ENCODE assay signal across 18 cellular contexts in genomic region chr6:36946526-36946925, GRCh38. TPM values are rescaled to one million over a fixed set of nuclear protein-coding genes. Genes with fewer than 3 reads are reported as not detected.
DNase-seq lines count a peak whose midpoint lies in the region; ATAC-seq and TF ChIP-seq lines count a peak whose summit lies in the region.
"Had no signal": no experiment of that assay in that cellular context is flagged by ENCODE, and none has a peak within 500 bp of the region (broad histone marks: within the 10 kb centered on the region; RNA-seq: fewer than 3 reads in every experiment).

No MANE protein-coding gene starts in this region.

- no peak overlapping the region for H3K9ac ChIP-seq in H9 (ENCODE audit: extremely low read depth, insufficient read length, low read length)
- H3K9ac ChIP-seq: KMS-11 had no signal

- H3T11ph ChIP-seq in H9 (ENCODE audit: low read length): no peak overlapping the region

- no peak for TF ChIP-seq CTCF in H9 (conservative IDR thresholded peaks at IDR 0.05)
- no peak for TF ChIP-seq CTCF in spleen (IDR thresholded peaks at IDR 0.05 in 8 of 11, conservative IDR thresholded peaks at IDR 0.05 in 3 of 11)
- TF ChIP-seq CTCF in prostate gland (IDR thresholded peaks at IDR 0.05): no peak

- no peak overlapping the region for H3K4me3 Mint-ChIP-seq in activated CD4-positive, alpha-beta T cell treated with anti-CD3 and anti-CD28 coated beads, Interleukin-2, amount 10 ng/mL, durations not matched to agents 24 days and 14 days
- H3K4me3 Mint-ChIP-seq in H9: no peak overlapping the region
- H3K4me3 Mint-ChIP-seq in activated naive CD8-positive, alpha-beta T cell treated with anti-CD3 and anti-CD28 coated beads, Interleukin-2, amount 10 ng/mL, durations not matched to agents 7 days and 5 days: no peak overlapping the region
- no peak overlapping the region for H3K4me3 Mint-ChIP-seq in stimulated activated naive B cell treated with anti-CD40 and anti-IgM and Interleukin-4, amounts not matched to agents 10 μg/mL and 1 μg/mL and 100 μg/mL, for 72 hours
- H3K4me3 Mint-ChIP-seq: GM23338 had no signal

- no peak overlapping the region for H3K14ac ChIP-seq in H9 (ENCODE audit: insufficient read depth, low read length)

- no peak overlapping the region for H3K27ac ChIP-seq in H9 (ENCODE audit: insufficient read length, low read depth, low read length)
- no peak overlapping the region for H3K27ac ChIP-seq in spleen
- H3K27ac ChIP-seq in prostate gland: no peak overlapping the region
- H3K27ac ChIP-seq: KMS-11 had no signal

- H3K4me1 ChIP-seq in H9 (ENCODE audit: insufficient read depth, low read length) (peaks cover 4% of the 10 kb centered on the region), spleen (peaks cover 0 to 11% (median 0%) of the 10 kb centered on the region in 6 donors), prostate gland (replicated peaks) (no peaks in the 10 kb centered on the region)

- no peak overlapping the region for H2AK5ac ChIP-seq in H9 (ENCODE audit: insufficient read length, low read length)

- intact Hi-C loops in activated CD4-positive, alpha-beta T cell treated with anti-CD3 and anti-CD28 coated beads, Interleukin-2, amount 10 ng/mL, durations not matched to agents 24 days and 14 days (cut with micrococcal nuclease): no loop called here
- intact Hi-C loops in spleen (cut with DNase I; ENCODE audit: low total_unique reads): no loop called here
- intact Hi-C loops in prostate gland (cut with DNase I): no loop called here

- no peak for DNase-seq in activated CD4-positive, alpha-beta T cell treated with anti-CD3 and anti-CD28 coated beads, Interleukin-2, amount 10 ng/mL, durations not matched to agents 24 days and 14 days
- no peak for DNase-seq in activated CD4-positive, alpha-beta T cell treated with anti-CD3 and anti-CD28 coated beads, Interleukin-2, amount 50 U/mL, for 4 hours
- DNase-seq in H9 (peak; percentile 28), spleen (peak; percentile 31), prostate gland (ENCODE audit: low spot score) (no peak)
- no peak for DNase-seq in activated naive CD8-positive, alpha-beta T cell treated with anti-CD3 and anti-CD28 coated beads, Interleukin-2, amount 10 ng/mL, durations not matched to agents 7 days and 5 days
- no peak for DNase-seq in stimulated activated naive B cell treated with anti-CD40 and anti-IgM and Interleukin-4, amounts not matched to agents 10 μg/mL and 1 μg/mL and 100 μg/mL, for 72 hours
- DNase-seq: CD4-positive, alpha-beta memory T cell; NCI-H1092; NCI-H187 treated with DMSO at 0.1 percent for 48 hours; NCI-H510A; SHP77 treated with DMSO at 0.1 percent for 48 hours had no signal

- no peak overlapping the region for H3K23ac ChIP-seq in H9 (ENCODE audit: insufficient read length, low read depth, low read length)

- no peak overlapping the region for H4K8ac ChIP-seq in H9 (replicated peaks; ENCODE audit: insufficient read length, low read depth, low read length)

- no peak overlapping the region for H2BK5ac ChIP-seq in H9 (ENCODE audit: insufficient read length, low read length)

- H2BK120ac ChIP-seq in H9 (ENCODE audit: low read depth, low read length, poor library complexity, severe bottlenecking): no peak overlapping the region

- H3K79me2 ChIP-seq in H9 (ENCODE audit: insufficient read depth, low read length): no peaks in the 10 kb centered on the region

- no peaks in the 10 kb centered on the region for H3K36me3 Mint-ChIP-seq in activated CD4-positive, alpha-beta T cell treated with anti-CD3 and anti-CD28 coated beads, Interleukin-2, amount 10 ng/mL, durations not matched to agents 24 days and 14 days (ENCODE audit: low read depth)
- H3K36me3 Mint-ChIP-seq in H9 (ENCODE audit: insufficient read depth in 1 of 3, low read depth in 3 of 3): 0 out of 7 replicates have a peak, but pooled peaks cover 0 to 2% (median 0%) of the 10 kb centered on the region in 3 experiments
- H3K36me3 Mint-ChIP-seq in activated naive CD8-positive, alpha-beta T cell treated with anti-CD3 and anti-CD28 coated beads, Interleukin-2, amount 10 ng/mL, durations not matched to agents 7 days and 5 days: no peaks in the 10 kb centered on the region
- H3K36me3 Mint-ChIP-seq in stimulated activated naive B cell treated with anti-CD40 and anti-IgM and Interleukin-4, amounts not matched to agents 10 μg/mL and 1 μg/mL and 100 μg/mL, for 72 hours: no peaks in the 10 kb centered on the region
- H3K36me3 Mint-ChIP-seq: CD4-positive, alpha-beta memory T cell had no signal

- POLR2A ChIA-PET in activated naive CD8-positive, alpha-beta T cell treated with anti-CD3 and anti-CD28 coated beads, Interleukin-2, amount 10 ng/mL, durations not matched to agents 7 days and 5 days (lab: Charles Lee): interaction anchor here (2.1 kb wide), 1 partner anchor 39 kb away, joined by 7 read pairs; the partner anchor contains the start of gene MTCH1

- H3K9me3 ChIP-seq in H9 (ENCODE audit: control insufficient read depth, low read depth, low read length) (no peaks in the 10 kb centered on the region), spleen (no peaks in the 10 kb centered on the region), prostate gland (no peaks in the 10 kb centered on the region)

- H2BK15ac ChIP-seq in H9 (ENCODE audit: low read depth, low read length): no peak overlapping the region

- no peak overlapping the region for H3K56ac ChIP-seq in H9 (ENCODE audit: insufficient read length, low read depth, low read length)

- H3K27me3 Mint-ChIP-seq in activated CD4-positive, alpha-beta T cell treated with anti-CD3 and anti-CD28 coated beads, Interleukin-2, amount 10 ng/mL, durations not matched to agents 24 days and 14 days: peaks cover 15% of the 10 kb centered on the region
- H3K27me3 Mint-ChIP-seq in H9 (ENCODE audit: low read depth): peaks cover 2% of the 10 kb centered on the region; the same call in 1 of the 2 replicates
- peaks cover 22% of the 10 kb centered on the region for H3K27me3 Mint-ChIP-seq in activated naive CD8-positive, alpha-beta T cell treated with anti-CD3 and anti-CD28 coated beads, Interleukin-2, amount 10 ng/mL, durations not matched to agents 7 days and 5 days
- no peaks in the 10 kb centered on the region for H3K27me3 Mint-ChIP-seq in stimulated activated naive B cell treated with anti-CD40 and anti-IgM and Interleukin-4, amounts not matched to agents 10 μg/mL and 1 μg/mL and 100 μg/mL, for 72 hours

- no CpG with 5 or more reads among the region's 4 CpGs for WGBS in H9 (ENCODE audit: extremely low coverage, insufficient read length, low lambda C conversion rate)
- 85 to 93% (median 90%) methylated on average over 4 of the region's 4 CpGs for WGBS in spleen, 5 donors
- 82% methylated on average over 4 of the region's 4 CpGs for WGBS in prostate gland

- H2BK20ac ChIP-seq in H9 (ENCODE audit: low read depth, low read length, poor library complexity, severe bottlenecking): no peak overlapping the region

- no peaks in the 10 kb centered on the region for H3K23me2 ChIP-seq in H9 (ENCODE audit: insufficient read length, low read depth, low read length, poor library complexity, severe bottlenecking)

- H3K4ac ChIP-seq in H9 (ENCODE audit: low read depth, low read length): no peak overlapping the region

- H4K5ac ChIP-seq in H9 (ENCODE audit: insufficient read length, low read depth, low read length): no peak overlapping the region

- H3K4me2 ChIP-seq in H9 (ENCODE audit: insufficient read depth, insufficient read length, low read length): no peak overlapping the region
- H3K4me2 ChIP-seq: GM23338, KMS-11 had no signal

- no peak for ATAC-seq in activated naive CD8-positive, alpha-beta T cell treated with anti-CD3 and anti-CD28 coated beads, Interleukin-2, amount 10 ng/mL, durations not matched to agents 7 days and 5 days (ENCODE audit: low read depth)
- no peak for ATAC-seq in stimulated activated naive B cell treated with anti-CD40 and anti-IgM and Interleukin-4, amounts not matched to agents 10 μg/mL and 1 μg/mL and 100 μg/mL, for 72 hours (replicated peaks)
- ATAC-seq in HG03039 (IDR thresholded peaks at IDR 0.05; ENCODE audit: unreplicated experiment): no peak
- ATAC-seq: GM23338, HepG2 had no signal

- H3K18ac ChIP-seq in H9 (ENCODE audit: insufficient read length, low read depth, low read length): no peak overlapping the region

- no peak overlapping the region for H2BK12ac ChIP-seq in H9 (ENCODE audit: insufficient read length, low read depth, low read length)

- H3K27me3 ChIP-seq in H9 (ENCODE audit: insufficient read depth, low read length) (no peaks in the 10 kb centered on the region), spleen (replicated peaks in 1 of 7) (no peaks in the 10 kb centered on the region), prostate gland (replicated peaks; ENCODE audit: insufficient read depth) (no peaks in the 10 kb centered on the region)

- H3K79me1 ChIP-seq in H9 (ENCODE audit: insufficient read depth, low read depth, low read length, poor library complexity, severe bottlenecking): no peaks in the 10 kb centered on the region

- no peak overlapping the region for H2AFZ ChIP-seq in H9 (ENCODE audit: low read length)
- H2AFZ ChIP-seq: GM23338 had no signal

- H4K20me1 ChIP-seq in H9 (ENCODE audit: control insufficient read depth, insufficient read depth, insufficient read length): no peaks in the 10 kb centered on the region

- no peaks in the 10 kb centered on the region for H3K9me3 Mint-ChIP-seq in activated CD4-positive, alpha-beta T cell treated with anti-CD3 and anti-CD28 coated beads, Interleukin-2, amount 10 ng/mL, durations not matched to agents 24 days and 14 days
- H3K9me3 Mint-ChIP-seq in H9: peaks cover 4 to 6% of the 10 kb centered on the region in 2 experiments; a peak in 3 of 5 replicates
- H3K9me3 Mint-ChIP-seq in activated naive CD8-positive, alpha-beta T cell treated with anti-CD3 and anti-CD28 coated beads, Interleukin-2, amount 10 ng/mL, durations not matched to agents 7 days and 5 days: no peaks in the 10 kb centered on the region
- no peaks in the 10 kb centered on the region for H3K9me3 Mint-ChIP-seq in stimulated activated naive B cell treated with anti-CD40 and anti-IgM and Interleukin-4, amounts not matched to agents 10 μg/mL and 1 μg/mL and 100 μg/mL, for 72 hours
- H3K9me3 Mint-ChIP-seq: CD4-positive, alpha-beta memory T cell had no signal

- H3K4me3 ChIP-seq in spleen (no peak overlapping the region), prostate gland (no peak overlapping the region)
- H3K4me3 ChIP-seq: GM23338 had no signal

- no peaks in the 10 kb centered on the region for H3K36me3 ChIP-seq in spleen
- no peaks in the 10 kb centered on the region for H3K36me3 ChIP-seq in prostate gland

- no peak overlapping the region for H4K91ac ChIP-seq in H9 (ENCODE audit: insufficient read length, low read depth, low read length)

- peaks cover 29% of the 10 kb centered on the region for H3K4me1 Mint-ChIP-seq in activated CD4-positive, alpha-beta T cell treated with anti-CD3 and anti-CD28 coated beads, Interleukin-2, amount 10 ng/mL, durations not matched to agents 24 days and 14 days
- H3K4me1 Mint-ChIP-seq in H9: peaks cover 19 to 24% of the 10 kb centered on the region in 2 experiments
- H3K4me1 Mint-ChIP-seq in activated naive CD8-positive, alpha-beta T cell treated with anti-CD3 and anti-CD28 coated beads, Interleukin-2, amount 10 ng/mL, durations not matched to agents 7 days and 5 days: peaks cover 23% of the 10 kb centered on the region
- peaks cover 17 to 21% of the 10 kb centered on the region in 2 donors for H3K4me1 Mint-ChIP-seq in stimulated activated naive B cell treated with anti-CD40 and anti-IgM and Interleukin-4, amounts not matched to agents 10 μg/mL and 1 μg/mL and 100 μg/mL, for 72 hours

- TF ChIP-seq POLR2A in spleen (IDR thresholded peaks at IDR 0.05) (no peak), prostate gland (IDR thresholded peaks at IDR 0.05) (no peak)

- H3K27ac Mint-ChIP-seq in activated CD4-positive, alpha-beta T cell treated with anti-CD3 and anti-CD28 coated beads, Interleukin-2, amount 10 ng/mL, durations not matched to agents 24 days and 14 days: peak overlapping the region; percentile 5
- H3K27ac Mint-ChIP-seq in H9: peak overlapping the region in 2 of 3 experiments; percentile 1 to 18; a peak in 2 of 7 replicates
- H3K27ac Mint-ChIP-seq in activated naive CD8-positive, alpha-beta T cell treated with anti-CD3 and anti-CD28 coated beads, Interleukin-2, amount 10 ng/mL, durations not matched to agents 7 days and 5 days: peak overlapping the region; percentile 6
- H3K27ac Mint-ChIP-seq in stimulated activated naive B cell treated with anti-CD40 and anti-IgM and Interleukin-4, amounts not matched to agents 10 μg/mL and 1 μg/mL and 100 μg/mL, for 72 hours: no peak overlapping the region
- H3K27ac Mint-ChIP-seq: GM23338 had no signal

RNA-seq across cellular contexts. Expression of gene PI16, which starts 8.0 kb away (rescaled TPM):
- not detected in 2 replicates for total RNA-seq in activated CD4-positive, alpha-beta T cell treated with anti-CD3 and anti-CD28 coated beads, Interleukin-2, amount 10 ng/mL, durations not matched to agents 24 days and 14 days
- total RNA-seq in H9 (2021) (not detected in 2 replicates), spleen (1 to 10 TPM in 5 of 7 donors, under 1 TPM in 1, not detected in 1; 0.94 to 2.1 (median 1.6) TPM), prostate gland (10 to 100 TPM in 1 of 2 donors, 1 to 10 TPM in 1; 7.9 to 18.0 TPM)
- under 1 TPM; 0.37 to 0.86 TPM for total RNA-seq in activated naive CD8-positive, alpha-beta T cell treated with anti-CD3 and anti-CD28 coated beads, Interleukin-2, amount 10 ng/mL, durations not matched to agents 7 days and 5 days
- 1 to 10 TPM; 1.6 to 7.3 (median 2.0) TPM for polyA plus RNA-seq in spleen
- total RNA-seq: GM23338, HepG2, MCF 10A had no signal
- polyA plus RNA-seq: HepG2 had no signal

RNA-seq across cellular contexts. Expression of gene MTCH1, which starts 39.5 kb away (rescaled TPM):
- 119 TPM in 2 replicates for total RNA-seq in activated CD4-positive, alpha-beta T cell treated with anti-CD3 and anti-CD28 coated beads, Interleukin-2, amount 10 ng/mL, durations not matched to agents 24 days and 14 days
- total RNA-seq in H9 (2021) (200 and 205 TPM in 2 replicates), spleen (100 to 1,000 TPM; 135 to 191 (median 162) TPM), prostate gland (100 to 1,000 TPM; 269 to 367 TPM)
- 100 to 1,000 TPM; 135 to 139 TPM for total RNA-seq in activated naive CD8-positive, alpha-beta T cell treated with anti-CD3 and anti-CD28 coated beads, Interleukin-2, amount 10 ng/mL, durations not matched to agents 7 days and 5 days
- 100 to 1,000 TPM in 2 of 3 donors, 10 to 100 TPM in 1; 87.3 to 144 (median 134) TPM for polyA plus RNA-seq in spleen

RNA-seq across cellular contexts. Expression of gene FGD2, which starts 58.9 kb away (rescaled TPM):
- 0.57 and 0.58 TPM in 2 replicates for total RNA-seq in activated CD4-positive, alpha-beta T cell treated with anti-CD3 and anti-CD28 coated beads, Interleukin-2, amount 10 ng/mL, durations not matched to agents 24 days and 14 days
- 0.09 and 0.13 TPM in 2 replicates for total RNA-seq in H9 (2021)
- total RNA-seq in activated naive CD8-positive, alpha-beta T cell treated with anti-CD3 and anti-CD28 coated beads, Interleukin-2, amount 10 ng/mL, durations not matched to agents 7 days and 5 days: 10 to 100 TPM in 1 of 2 experiments, 1 to 10 TPM in 1; 9.8 to 12.4 TPM
- total RNA-seq in spleen: 100 to 1,000 TPM; 200 to 426 (median 316) TPM
- polyA plus RNA-seq in spleen: 100 to 1,000 TPM in 1 of 3 donors, 10 to 100 TPM in 2; 63.4 to 121 (median 84.2) TPM
- 10 to 100 TPM in 1 of 2 donors, 1 to 10 TPM in 1; 3.4 to 17.9 TPM for total RNA-seq in prostate gland
- total RNA-seq: Daoy, HepG2, MCF 10A had no signal
- polyA plus RNA-seq: HepG2 had no signal

Comparison
In these comparisons a context has a peak if more than half of its experiments do, and no peak if none do; other contexts are left out.
1. DNase-seq: peak in H9 (single experiment) and spleen (single experiment); none in activated CD4-positive, alpha-beta T cell treated with anti-CD3 and anti-CD28 coated beads, Interleukin-2, amount 10 ng/mL, durations not matched to agents 24 days and 14 days (single experiment), activated CD4-positive, alpha-beta T cell treated with anti-CD3 and anti-CD28 coated beads, Interleukin-2, amount 50 U/mL, for 4 hours (0 of 2), activated naive CD8-positive, alpha-beta T cell treated with anti-CD3 and anti-CD28 coated beads, Interleukin-2, amount 10 ng/mL, durations not matched to agents 7 days and 5 days (single experiment), stimulated activated naive B cell treated with anti-CD40 and anti-IgM and Interleukin-4, amounts not matched to agents 10 μg/mL and 1 μg/mL and 100 μg/mL, for 72 hours (single experiment) and prostate gland (single experiment).
2. RNA of gene FGD2, which starts 58.9 kb away (total RNA-seq): 200 to 426 TPM in spleen; 3.4 to 17.9 TPM in prostate gland, 9.8 to 12.4 TPM in activated naive CD8-positive, alpha-beta T cell treated with anti-CD3 and anti-CD28 coated beads, Interleukin-2, amount 10 ng/mL, durations not matched to agents 7 days and 5 days, 0.57 to 0.58 TPM in activated CD4-positive, alpha-beta T cell treated with anti-CD3 and anti-CD28 coated beads, Interleukin-2, amount 10 ng/mL, durations not matched to agents 24 days and 14 days and 0.09 to 0.13 TPM in H9; every median in the first group is over 10 times any median in the second.